ENCODE assay signal across 1 cellular context in the genomic region with DNA sequence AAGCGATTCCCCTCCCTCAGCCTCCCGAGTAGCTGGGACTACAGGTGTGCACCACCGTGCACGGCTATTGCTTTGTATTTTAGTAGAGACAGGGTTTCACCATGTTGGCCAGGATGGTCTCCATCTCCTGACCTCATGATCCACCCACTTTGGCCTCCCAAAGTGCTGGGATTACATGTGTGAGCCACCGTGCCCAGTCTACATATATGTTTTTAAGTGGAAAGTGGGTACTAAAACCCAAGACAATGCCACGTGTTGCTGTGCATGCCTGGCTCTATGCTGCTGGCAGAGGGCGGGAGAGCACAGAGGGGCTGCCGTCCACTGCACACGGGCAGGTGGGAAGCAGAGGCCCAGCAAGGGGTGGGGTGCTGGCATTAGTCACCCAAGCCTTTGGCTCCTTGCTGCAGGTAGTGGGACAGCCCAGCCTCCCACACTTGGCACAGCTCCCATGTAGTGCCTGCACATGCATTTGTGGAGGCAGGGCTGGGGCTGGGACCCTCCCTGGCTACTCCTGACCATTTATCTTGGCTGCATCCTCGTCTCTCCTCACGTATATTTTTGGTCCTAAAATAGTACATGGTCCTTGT.
TF ChIP-seq lines count a peak whose summit lies in the region.

No MANE protein-coding gene starts in this region.

TF ChIP-seq in WTC11, 78 proteins besides CTCF, POLR2A, EP300 and RAD21:
- TF ChIP-seq, protein P1, sequence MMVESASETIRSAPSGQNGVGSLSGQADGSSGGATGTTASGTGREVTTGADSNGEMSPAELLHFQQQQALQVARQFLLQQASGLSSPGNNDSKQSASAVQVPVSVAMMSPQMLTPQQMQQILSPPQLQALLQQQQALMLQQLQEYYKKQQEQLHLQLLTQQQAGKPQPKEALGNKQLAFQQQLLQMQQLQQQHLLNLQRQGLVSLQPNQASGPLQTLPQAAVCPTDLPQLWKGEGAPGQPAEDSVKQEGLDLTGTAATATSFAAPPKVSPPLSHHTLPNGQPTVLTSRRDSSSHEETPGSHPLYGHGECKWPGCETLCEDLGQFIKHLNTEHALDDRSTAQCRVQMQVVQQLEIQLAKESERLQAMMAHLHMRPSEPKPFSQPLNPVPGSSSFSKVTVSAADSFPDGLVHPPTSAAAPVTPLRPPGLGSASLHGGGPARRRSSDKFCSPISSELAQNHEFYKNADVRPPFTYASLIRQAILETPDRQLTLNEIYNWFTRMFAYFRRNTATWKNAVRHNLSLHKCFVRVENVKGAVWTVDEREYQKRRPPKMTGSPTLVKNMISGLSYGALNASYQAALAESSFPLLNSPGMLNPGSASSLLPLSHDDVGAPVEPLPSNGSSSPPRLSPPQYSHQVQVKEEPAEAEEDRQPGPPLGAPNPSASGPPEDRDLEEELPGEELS (CRISPR knock-in tag; IDR thresholded peaks at IDR 0.05): no peak
- no peak for TF ChIP-seq NR1H2 (CRISPR knock-in tag; IDR thresholded peaks at IDR 0.05)
- TF ChIP-seq GRHL2 (CRISPR knock-in tag; IDR thresholded peaks at IDR 0.05; ENCODE audit: insufficient replicate concordance, severe bottlenecking): no peak
- no peak for TF ChIP-seq NR2C2 (CRISPR knock-in tag; IDR thresholded peaks at IDR 0.05)
- TF ChIP-seq IRF2 (CRISPR knock-in tag; IDR thresholded peaks at IDR 0.05; ENCODE audit: borderline replicate concordance, low read depth): no peak
- TF ChIP-seq ZNF121 (CRISPR knock-in tag; IDR thresholded peaks at IDR 0.05): no peak
- TF ChIP-seq, protein P2, sequence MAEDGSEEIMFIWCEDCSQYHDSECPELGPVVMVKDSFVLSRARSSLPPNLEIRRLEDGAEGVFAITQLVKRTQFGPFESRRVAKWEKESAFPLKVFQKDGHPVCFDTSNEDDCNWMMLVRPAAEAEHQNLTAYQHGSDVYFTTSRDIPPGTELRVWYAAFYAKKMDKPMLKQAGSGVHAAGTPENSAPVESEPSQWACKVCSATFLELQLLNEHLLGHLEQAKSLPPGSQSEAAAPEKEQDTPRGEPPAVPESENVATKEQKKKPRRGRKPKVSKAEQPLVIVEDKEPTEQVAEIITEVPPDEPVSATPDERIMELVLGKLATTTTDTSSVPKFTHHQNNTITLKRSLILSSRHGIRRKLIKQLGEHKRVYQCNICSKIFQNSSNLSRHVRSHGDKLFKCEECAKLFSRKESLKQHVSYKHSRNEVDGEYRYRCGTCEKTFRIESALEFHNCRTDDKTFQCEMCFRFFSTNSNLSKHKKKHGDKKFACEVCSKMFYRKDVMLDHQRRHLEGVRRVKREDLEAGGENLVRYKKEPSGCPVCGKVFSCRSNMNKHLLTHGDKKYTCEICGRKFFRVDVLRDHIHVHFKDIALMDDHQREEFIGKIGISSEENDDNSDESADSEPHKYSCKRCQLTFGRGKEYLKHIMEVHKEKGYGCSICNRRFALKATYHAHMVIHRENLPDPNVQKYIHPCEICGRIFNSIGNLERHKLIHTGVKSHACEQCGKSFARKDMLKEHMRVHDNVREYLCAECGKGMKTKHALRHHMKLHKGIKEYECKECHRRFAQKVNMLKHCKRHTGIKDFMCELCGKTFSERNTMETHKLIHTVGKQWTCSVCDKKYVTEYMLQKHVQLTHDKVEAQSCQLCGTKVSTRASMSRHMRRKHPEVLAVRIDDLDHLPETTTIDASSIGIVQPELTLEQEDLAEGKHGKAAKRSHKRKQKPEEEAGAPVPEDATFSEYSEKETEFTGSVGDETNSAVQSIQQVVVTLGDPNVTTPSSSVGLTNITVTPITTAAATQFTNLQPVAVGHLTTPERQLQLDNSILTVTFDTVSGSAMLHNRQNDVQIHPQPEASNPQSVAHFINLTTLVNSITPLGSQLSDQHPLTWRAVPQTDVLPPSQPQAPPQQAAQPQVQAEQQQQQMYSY (CRISPR knock-in tag; IDR thresholded peaks at IDR 0.05): no peak
- TF ChIP-seq ZNF396 (CRISPR knock-in tag; IDR thresholded peaks at IDR 0.05; ENCODE audit: borderline replicate concordance): no peak
- no peak for TF ChIP-seq NR3C1 (CRISPR knock-in tag; conservative IDR thresholded peaks at IDR 0.05; ENCODE audit: low read depth)
- TF ChIP-seq, protein P3, sequence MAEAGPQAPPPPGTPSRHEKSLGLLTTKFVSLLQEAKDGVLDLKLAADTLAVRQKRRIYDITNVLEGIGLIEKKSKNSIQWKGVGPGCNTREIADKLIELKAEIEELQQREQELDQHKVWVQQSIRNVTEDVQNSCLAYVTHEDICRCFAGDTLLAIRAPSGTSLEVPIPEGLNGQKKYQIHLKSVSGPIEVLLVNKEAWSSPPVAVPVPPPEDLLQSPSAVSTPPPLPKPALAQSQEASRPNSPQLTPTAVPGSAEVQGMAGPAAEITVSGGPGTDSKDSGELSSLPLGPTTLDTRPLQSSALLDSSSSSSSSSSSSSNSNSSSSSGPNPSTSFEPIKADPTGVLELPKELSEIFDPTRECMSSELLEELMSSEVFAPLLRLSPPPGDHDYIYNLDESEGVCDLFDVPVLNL (CRISPR knock-in tag; IDR thresholded peaks at IDR 0.05; ENCODE audit: borderline replicate concordance, low read depth): no peak
- TF ChIP-seq, protein P4, sequence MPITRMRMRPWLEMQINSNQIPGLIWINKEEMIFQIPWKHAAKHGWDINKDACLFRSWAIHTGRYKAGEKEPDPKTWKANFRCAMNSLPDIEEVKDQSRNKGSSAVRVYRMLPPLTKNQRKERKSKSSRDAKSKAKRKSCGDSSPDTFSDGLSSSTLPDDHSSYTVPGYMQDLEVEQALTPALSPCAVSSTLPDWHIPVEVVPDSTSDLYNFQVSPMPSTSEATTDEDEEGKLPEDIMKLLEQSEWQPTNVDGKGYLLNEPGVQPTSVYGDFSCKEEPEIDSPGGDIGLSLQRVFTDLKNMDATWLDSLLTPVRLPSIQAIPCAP (CRISPR knock-in tag; IDR thresholded peaks at IDR 0.05): no peak
TF ChIP-seq in WTC11: peak in this region for 0.
